In genomic region chr6:143112837-143113236, GRCh38 we compare ENCODE assay signal across 3 cellular contexts.
TF ChIP-seq lines count a peak whose summit lies in the region.

No MANE protein-coding gene starts in this region.

TF ChIP-seq in GM12891, 5 proteins besides CTCF, POLR2A, EP300 and RAD21:
- no peak for TF ChIP-seq POU2F2 (IDR thresholded peaks at IDR 0.05; ENCODE audit: low read depth, low read length)
- no peak for TF ChIP-seq TAF1 (IDR thresholded peaks at IDR 0.05; ENCODE audit: low read depth, low read length)
- no peak for TF ChIP-seq PAX5 (IDR thresholded peaks at IDR 0.05; ENCODE audit: insufficient read depth, low read length, severe bottlenecking)
- TF ChIP-seq SPI1 (IDR thresholded peaks at IDR 0.05; ENCODE audit: low read depth, low read length): no peak
- TF ChIP-seq POLR2AphosphoS5 (IDR thresholded peaks at IDR 0.05; ENCODE audit: low read depth, low read length): no peak

TF ChIP-seq in IMR-90, 13 proteins besides CTCF, POLR2A, EP300 and RAD21:
- TF ChIP-seq MAFK (IDR thresholded peaks at IDR 0.05; ENCODE audit: low read depth, low read length) (no peak), SMC3 (IDR thresholded peaks at IDR 0.05; ENCODE audit: low read depth, low read length) (no peak), NFE2L2 (IDR thresholded peaks at IDR 0.05; ENCODE audit: low read depth, low read length) (no peak), BHLHE40 (IDR thresholded peaks at IDR 0.05; ENCODE audit: low read depth, low read length) (no peak), CEBPB (IDR thresholded peaks at IDR 0.05; ENCODE audit: low read depth, low read length) (no peak), MAZ (IDR thresholded peaks at IDR 0.05; ENCODE audit: borderline replicate concordance, low read depth, low read length) (no peak), RFX5 (IDR thresholded peaks at IDR 0.05; ENCODE audit: low read depth, low read length) (no peak), RCOR1 (IDR thresholded peaks at IDR 0.05; ENCODE audit: insufficient replicate concordance, low read length) (no peak), CHD1 (IDR thresholded peaks at IDR 0.05; ENCODE audit: low read depth, low read length) (no peak)
- TF ChIP-seq, protein P1, sequence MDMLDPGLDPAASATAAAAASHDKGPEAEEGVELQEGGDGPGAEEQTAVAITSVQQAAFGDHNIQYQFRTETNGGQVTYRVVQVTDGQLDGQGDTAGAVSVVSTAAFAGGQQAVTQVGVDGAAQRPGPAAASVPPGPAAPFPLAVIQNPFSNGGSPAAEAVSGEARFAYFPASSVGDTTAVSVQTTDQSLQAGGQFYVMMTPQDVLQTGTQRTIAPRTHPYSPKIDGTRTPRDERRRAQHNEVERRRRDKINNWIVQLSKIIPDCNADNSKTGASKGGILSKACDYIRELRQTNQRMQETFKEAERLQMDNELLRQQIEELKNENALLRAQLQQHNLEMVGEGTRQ (IDR thresholded peaks at IDR 0.05; ENCODE audit: low read depth, low read length): no peak
- TF ChIP-seq, protein P2, sequence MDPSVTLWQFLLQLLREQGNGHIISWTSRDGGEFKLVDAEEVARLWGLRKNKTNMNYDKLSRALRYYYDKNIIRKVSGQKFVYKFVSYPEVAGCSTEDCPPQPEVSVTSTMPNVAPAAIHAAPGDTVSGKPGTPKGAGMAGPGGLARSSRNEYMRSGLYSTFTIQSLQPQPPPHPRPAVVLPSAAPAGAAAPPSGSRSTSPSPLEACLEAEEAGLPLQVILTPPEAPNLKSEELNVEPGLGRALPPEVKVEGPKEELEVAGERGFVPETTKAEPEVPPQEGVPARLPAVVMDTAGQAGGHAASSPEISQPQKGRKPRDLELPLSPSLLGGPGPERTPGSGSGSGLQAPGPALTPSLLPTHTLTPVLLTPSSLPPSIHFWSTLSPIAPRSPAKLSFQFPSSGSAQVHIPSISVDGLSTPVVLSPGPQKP (IDR thresholded peaks at IDR 0.05; ENCODE audit: borderline replicate concordance, low read depth, low read length): no peak

TF ChIP-seq in K562, 482 proteins besides CTCF, POLR2A, EP300 and RAD21:
- TF ChIP-seq C11orf30 (IDR thresholded peaks at IDR 0.05; ENCODE audit: low read depth): peak; percentile 41
- TF ChIP-seq TRIM25 (IDR thresholded peaks at IDR 0.05; ENCODE audit: borderline replicate concordance): no peak
- TF ChIP-seq ARNT (IDR thresholded peaks at IDR 0.05): no peak
- no peak for TF ChIP-seq ATF4 (CRISPR knock-in tag; IDR thresholded peaks at IDR 0.05)
- peak; percentile 47 for TF ChIP-seq ZNF316 (IDR thresholded peaks at IDR 0.05)
TF ChIP-seq in K562: peak in this region for 2.
